In the genomic region with DNA sequence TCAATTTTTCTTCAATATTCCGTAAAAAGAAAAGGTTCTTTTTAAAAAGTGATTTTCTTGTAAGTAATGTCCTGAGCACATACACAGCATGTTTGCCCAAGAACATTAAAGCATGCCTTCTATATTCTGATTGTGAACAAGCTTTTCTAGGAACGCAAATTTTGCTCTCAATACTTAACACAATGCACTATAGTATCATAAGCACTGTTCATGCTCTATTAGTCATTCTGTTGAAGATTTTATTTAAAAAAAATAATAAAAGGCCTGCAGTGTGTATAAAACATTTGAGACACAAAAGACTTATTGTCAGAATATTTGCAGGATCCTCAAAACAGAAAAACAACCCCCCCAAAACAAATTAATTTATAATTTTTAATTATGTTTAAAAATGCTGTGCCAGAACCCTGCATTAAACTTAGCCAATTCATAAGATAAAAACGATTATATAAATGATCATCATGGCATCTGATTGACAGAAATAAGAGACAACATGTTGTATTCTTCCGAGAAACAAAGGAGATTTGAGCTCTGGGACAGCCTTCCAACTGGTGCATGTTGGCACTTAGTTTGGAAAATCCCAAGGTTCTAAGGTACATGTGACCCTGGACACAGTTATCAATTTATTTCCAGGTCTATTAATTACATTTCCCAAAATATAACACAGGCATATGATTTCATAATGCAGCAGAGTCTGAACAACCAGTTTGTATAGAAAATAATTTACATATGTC, we compare ENCODE assay signal across 26 cellular contexts.
"Had no signal": no experiment of that assay in that cellular context is flagged by ENCODE, and none has a peak within 500 bp of the region (broad histone marks: within the 10 kb centered on the region; RNA-seq: fewer than 3 reads in every experiment).

No MANE protein-coding gene starts in this region.

- H3K27ac ChIP-seq: brain microvascular endothelial cell, esophagus muscularis mucosa, foreskin keratinocyte, right lobe of liver, suprapubic skin had no signal

- H3K27me3 Mint-ChIP-seq: activated CD4-positive, alpha-beta memory T cell treated with anti-CD3 and anti-CD28 coated beads, Interleukin-2, amount 10 ng/mL, durations not matched to agents 7 days and 5 days; activated CD4-positive, alpha-beta T cell treated with anti-CD3 and anti-CD28 coated beads, Interleukin-2, amount 10 ng/mL, durations not matched to agents 7 days and 5 days; activated naive CD4-positive, alpha-beta T cell treated with anti-CD3 and anti-CD28 coated beads, Interleukin-2, amount 10 ng/mL, durations not matched to agents 7 days and 5 days; activated naive CD8-positive, alpha-beta T cell treated with anti-CD3 and anti-CD28 coated beads, Interleukin-2, amount 10 ng/mL, durations not matched to agents 7 days and 5 days; activated T-cell treated with anti-CD3 and anti-CD28 coated beads, Interleukin-2, amount 50 U/mL, for 24 hours; memory B cell; natural killer cell treated with Interleukin-12 subunit alpha and Interleukin-12 subunit beta and Interleukin-15 and Interleukin-18, amount 100 ng/mL, for 72 hours; stimulated activated memory B cell treated with anti-CD40 and anti-IgM and Interleukin-4, amounts not matched to agents 10 μg/mL and 1 μg/mL and 100 μg/mL, for 72 hours; stimulated activated naive CD8-positive, alpha-beta T cell treated with anti-CD3 and anti-CD28 coated beads, Interleukin-15, amount 100 ng/mL, for 72 hours had no signal

- H3K4me3 ChIP-seq: esophagus muscularis mucosa, right lobe of liver, suprapubic skin, tibial nerve had no signal

- H3K9me3 Mint-ChIP-seq: activated CD4-positive, alpha-beta memory T cell treated with anti-CD3 and anti-CD28 coated beads, Interleukin-2, amount 10 ng/mL, durations not matched to agents 7 days and 5 days; activated CD4-positive, alpha-beta T cell treated with anti-CD3 and anti-CD28 coated beads, Interleukin-2, amount 10 ng/mL, durations not matched to agents 7 days and 5 days; activated naive CD4-positive, alpha-beta T cell treated with anti-CD3 and anti-CD28 coated beads, Interleukin-2, amount 10 ng/mL, durations not matched to agents 7 days and 5 days; activated naive CD8-positive, alpha-beta T cell treated with anti-CD3 and anti-CD28 coated beads, Interleukin-2, amount 10 ng/mL, durations not matched to agents 7 days and 5 days; activated T-cell treated with anti-CD3 and anti-CD28 coated beads, Interleukin-2, amount 50 U/mL, for 24 hours; memory B cell; natural killer cell treated with Interleukin-12 subunit alpha and Interleukin-12 subunit beta and Interleukin-15 and Interleukin-18, amount 100 ng/mL, for 72 hours; stimulated activated memory B cell treated with anti-CD40 and anti-IgM and Interleukin-4, amounts not matched to agents 10 μg/mL and 1 μg/mL and 100 μg/mL, for 72 hours; stimulated activated naive CD8-positive, alpha-beta T cell treated with anti-CD3 and anti-CD28 coated beads, Interleukin-15, amount 100 ng/mL, for 72 hours; WTC11 had no signal

- ATAC-seq: foreskin keratinocyte; left cardiac atrium; natural killer cell treated with Interleukin-12 subunit alpha and Interleukin-12 subunit beta and Interleukin-15 and Interleukin-18, amount 100 ng/mL, for 72 hours; right lobe of liver; stimulated activated memory B cell treated with anti-CD40 and anti-IgM and Interleukin-4, amounts not matched to agents 10 μg/mL and 1 μg/mL and 100 μg/mL, for 72 hours; stimulated activated naive CD8-positive, alpha-beta T cell treated with anti-CD3 and anti-CD28 coated beads, Interleukin-15, amount 100 ng/mL, for 72 hours; WTC11 had no signal

- H3K4me1 Mint-ChIP-seq: activated naive CD4-positive, alpha-beta T cell treated with anti-CD3 and anti-CD28 coated beads, Interleukin-2, amount 10 ng/mL, durations not matched to agents 7 days and 5 days had no signal

- H3K36me3 Mint-ChIP-seq: activated naive CD4-positive, alpha-beta T cell treated with anti-CD3 and anti-CD28 coated beads, Interleukin-2, amount 10 ng/mL, durations not matched to agents 7 days and 5 days; natural killer cell treated with Interleukin-12 subunit alpha and Interleukin-12 subunit beta and Interleukin-15 and Interleukin-18, amount 100 ng/mL, for 72 hours; WTC11 had no signal

- FAIRE-seq: astrocyte had no signal

- H3K27me3 ChIP-seq: brain microvascular endothelial cell, esophagus muscularis mucosa, foreskin keratinocyte, right lobe of liver, suprapubic skin, tibial nerve had no signal

- DNase-seq: activated CD4-positive, alpha-beta memory T cell treated with anti-CD3 and anti-CD28 coated beads, Interleukin-2, amount 10 ng/mL, durations not matched to agents 7 days and 5 days; activated CD4-positive, alpha-beta T cell treated with anti-CD3 and anti-CD28 coated beads for 1 hour; activated CD4-positive, alpha-beta T cell treated with anti-CD3 and anti-CD28 coated beads, Interleukin-2, amount 10 ng/mL, durations not matched to agents 7 days and 5 days; activated CD8-positive, alpha-beta memory T cell treated with anti-CD3 and anti-CD28 coated beads, Interleukin-2, amount 50 U/mL, for 48 hours; activated gamma-delta T cell; activated naive CD4-positive, alpha-beta T cell treated with anti-CD3 and anti-CD28 coated beads, Interleukin-2, amount 10 ng/mL, durations not matched to agents 7 days and 5 days; activated naive CD8-positive, alpha-beta T cell treated with anti-CD3 and anti-CD28 coated beads, Interleukin-2, amount 10 ng/mL, durations not matched to agents 7 days and 5 days; activated T-cell treated with anti-CD3 and anti-CD28 coated beads, Interleukin-2, amount 50 U/mL, for 24 hours; brain microvascular endothelial cell; foreskin keratinocyte; islet precursor cell; left cardiac atrium; posterior cingulate gyrus; right lobe of liver; stimulated activated CD4-positive, alpha-beta T cell treated with anti-CD3 and anti-CD28 coated beads, Interleukin-12 subunit alpha, Interleukin-12 subunit beta, amount 100 ng/mL, for 4 hours; stimulated activated CD4-positive, alpha-beta T cell treated with anti-CD3 and anti-CD28 coated beads, Interleukin-4, amount 100 ng/mL, for 1 hour; stimulated activated naive CD8-positive, alpha-beta T cell treated with anti-CD3 and anti-CD28 coated beads, Interleukin-15, amount 100 ng/mL, for 72 hours; T-helper 2 cell had no signal

- H3K36me3 ChIP-seq: brain microvascular endothelial cell, esophagus muscularis mucosa, right lobe of liver, suprapubic skin, tibial nerve had no signal

- H3K4me1 ChIP-seq: right lobe of liver had no signal

- H3K4me3 Mint-ChIP-seq: activated CD4-positive, alpha-beta memory T cell treated with anti-CD3 and anti-CD28 coated beads, Interleukin-2, amount 10 ng/mL, durations not matched to agents 7 days and 5 days; activated CD4-positive, alpha-beta T cell treated with anti-CD3 and anti-CD28 coated beads, Interleukin-2, amount 10 ng/mL, durations not matched to agents 7 days and 5 days; activated naive CD4-positive, alpha-beta T cell treated with anti-CD3 and anti-CD28 coated beads, Interleukin-2, amount 10 ng/mL, durations not matched to agents 7 days and 5 days; activated naive CD8-positive, alpha-beta T cell treated with anti-CD3 and anti-CD28 coated beads, Interleukin-2, amount 10 ng/mL, durations not matched to agents 7 days and 5 days; activated T-cell treated with anti-CD3 and anti-CD28 coated beads, Interleukin-2, amount 50 U/mL, for 24 hours; memory B cell; natural killer cell treated with Interleukin-12 subunit alpha and Interleukin-12 subunit beta and Interleukin-15 and Interleukin-18, amount 100 ng/mL, for 72 hours; stimulated activated memory B cell treated with anti-CD40 and anti-IgM and Interleukin-4, amounts not matched to agents 10 μg/mL and 1 μg/mL and 100 μg/mL, for 72 hours; stimulated activated naive CD8-positive, alpha-beta T cell treated with anti-CD3 and anti-CD28 coated beads, Interleukin-15, amount 100 ng/mL, for 72 hours; WTC11 had no signal

- H3K9me3 ChIP-seq: esophagus muscularis mucosa, right lobe of liver, suprapubic skin, tibial nerve had no signal

- H3K27ac Mint-ChIP-seq: activated CD4-positive, alpha-beta memory T cell treated with anti-CD3 and anti-CD28 coated beads, Interleukin-2, amount 10 ng/mL, durations not matched to agents 7 days and 5 days; activated CD4-positive, alpha-beta T cell treated with anti-CD3 and anti-CD28 coated beads, Interleukin-2, amount 10 ng/mL, durations not matched to agents 7 days and 5 days; activated naive CD4-positive, alpha-beta T cell treated with anti-CD3 and anti-CD28 coated beads, Interleukin-2, amount 10 ng/mL, durations not matched to agents 7 days and 5 days; activated naive CD8-positive, alpha-beta T cell treated with anti-CD3 and anti-CD28 coated beads, Interleukin-2, amount 10 ng/mL, durations not matched to agents 7 days and 5 days; activated T-cell treated with anti-CD3 and anti-CD28 coated beads, Interleukin-2, amount 50 U/mL, for 24 hours; memory B cell; natural killer cell treated with Interleukin-12 subunit alpha and Interleukin-12 subunit beta and Interleukin-15 and Interleukin-18, amount 100 ng/mL, for 72 hours; stimulated activated memory B cell treated with anti-CD40 and anti-IgM and Interleukin-4, amounts not matched to agents 10 μg/mL and 1 μg/mL and 100 μg/mL, for 72 hours; stimulated activated naive CD8-positive, alpha-beta T cell treated with anti-CD3 and anti-CD28 coated beads, Interleukin-15, amount 100 ng/mL, for 72 hours; WTC11 had no signal
